In genomic region chr20:36214684-36215256, GRCh38 we compare ENCODE assay signal across 8 cellular contexts. TPM values are rescaled to one million over a fixed set of nuclear protein-coding genes. Genes with fewer than 3 reads are reported as not detected.
DNase-seq lines count a peak whose midpoint lies in the region; ATAC-seq and TF ChIP-seq lines count a peak whose summit lies in the region.

No MANE protein-coding gene starts in this region.

- H3K4me3 ChIP-seq in KMS-11 (IDR thresholded peaks at IDR 0.05; ENCODE audit: insufficient read depth, low read depth, low read length) (no peak overlapping the region), adrenal gland (no peak overlapping the region), right lobe of liver (no peak overlapping the region)

- no peak overlapping the region for H3K4me2 ChIP-seq in KMS-11

- TF ChIP-seq CTCF in KMS-11 (conservative IDR thresholded peaks at IDR 0.05; ENCODE audit: low read depth, low read length): peak; percentile 83
- TF ChIP-seq CTCF in adrenal gland (IDR thresholded peaks at IDR 0.05): peak in 5 of 6 experiments; percentile 31 to 46 (median 43)
- TF ChIP-seq CTCF in right lobe of liver (IDR thresholded peaks at IDR 0.05): peak; percentile 40 to 54 (median 50)

- H3K79me2 ChIP-seq in KMS-11 (ENCODE audit: insufficient read depth, low read depth): no peaks in the 10 kb centered on the region

- no peak overlapping the region for H2AFZ ChIP-seq in KMS-11 (ENCODE audit: low read depth)

- H3K36me3 ChIP-seq in KMS-11 (ENCODE audit: insufficient read depth): no peaks in the 10 kb centered on the region
- H3K36me3 ChIP-seq in adrenal gland (replicated peaks in 1 of 2): peaks cover 0 to 72% of the 10 kb centered on the region in 2 donors
- peaks cover 0 to 2% (median 0%) of the 10 kb centered on the region in 4 donors for H3K36me3 ChIP-seq in right lobe of liver

- no peak overlapping the region for H3K9ac ChIP-seq in KMS-11

- H3K27me3 ChIP-seq in KMS-11 (ENCODE audit: insufficient read depth, low read depth): no peaks in the 10 kb centered on the region
- H3K27me3 ChIP-seq in adrenal gland: no peaks in the 10 kb centered on the region
- no peaks in the 10 kb centered on the region for H3K27me3 ChIP-seq in right lobe of liver

- ATAC-seq in right lobe of liver (peak; percentile 47 to 66 (median 58)), HG02588 (IDR thresholded peaks at IDR 0.05; ENCODE audit: unreplicated experiment) (no peak), HG03097 (IDR thresholded peaks at IDR 0.05; ENCODE audit: low FRiP score, unreplicated experiment) (no peak)

- H3K9me3 ChIP-seq in adrenal gland (replicated peaks in 1 of 3) (no peaks in the 10 kb centered on the region), right lobe of liver (no peaks in the 10 kb centered on the region)

- peak; percentile 22 for DNase-seq in SKM-1 treated with dmso at 0.1 percent for 144 hours (lab: John Stamatoyannopoulos, UW; ENCODE audit: unreplicated experiment)
- no peak for DNase-seq in SKM-1 (lab: John Stamatoyannopoulos, UW; ENCODE audit: unreplicated experiment)
- DNase-seq in adrenal gland: no peak
- DNase-seq in right lobe of liver: no peak
- DNase-seq in NCI-H2029 treated with DMSO at 0.1 percent for 48 hours (lab: John Stamatoyannopoulos, UW): no peak

- H3K27ac ChIP-seq in KMS-11 (no peak overlapping the region), adrenal gland (no peak overlapping the region), right lobe of liver (no peak overlapping the region)

- intact Hi-C loops in adrenal gland (cut with DNase I): loop anchor here in 1 of 2 donors (5.0 kb wide), 1 partner anchor 223 kb away; no protein-coding TSS in a partner anchor
- intact Hi-C loops in right lobe of liver (cut with DNase I): no loop called here

- TF ChIP-seq POLR2A in adrenal gland (IDR thresholded peaks at IDR 0.05) (no peak), right lobe of liver (IDR thresholded peaks at IDR 0.05) (no peak)

- no peaks in the 10 kb centered on the region for H3K4me1 ChIP-seq in KMS-11 (ENCODE audit: low read depth, poor library complexity, severe bottlenecking)
- no peaks in the 10 kb centered on the region for H3K4me1 ChIP-seq in adrenal gland (replicated peaks in 1 of 2)
- no peaks in the 10 kb centered on the region for H3K4me1 ChIP-seq in right lobe of liver

- H4K20me1 ChIP-seq in KMS-11 (ENCODE audit: insufficient read depth): no peaks in the 10 kb centered on the region

- WGBS in adrenal gland, 4 donors: 62 to 68% (median 64%) methylated on average over 4 to 5 of the region's 5 CpGs
- 39% methylated on average over 4 of the region's 5 CpGs for WGBS in right lobe of liver (ENCODE audit: insufficient coverage, low coverage, low lambda C conversion rate, missing lambda C conversion rate)

RNA-seq across cellular contexts. Expression of gene AAR2, which starts 21.5 kb away (rescaled TPM):
- total RNA-seq in adrenal gland (10 to 100 TPM; 26.2 to 44.3 (median 32.6) TPM), right lobe of liver (10 to 100 TPM; 11.8 to 16.7 (median 13.5) TPM)
- polyA plus RNA-seq in adrenal gland: 10 to 100 TPM; 11.7 to 37.9 (median 17.5) TPM

Comparison
In these comparisons a context has a peak if more than half of its experiments do, and no peak if none do; other contexts are left out.
1. ATAC-seq: peak in right lobe of liver (4 of 4); none in HG02588 (single experiment) and HG03097 (single experiment).
2. Peak in every context shown above with its lines, with median percentiles within 50 percentile points of each other: CTCF ChIP-seq.